Comparison of ENCODE assay signal across 16 cellular contexts in genomic region chr2:119958642-119959268, GRCh38. TPM values are rescaled to one million over a fixed set of nuclear protein-coding genes. Genes with fewer than 3 reads are reported as not detected.
DNase-seq lines count a peak whose midpoint lies in the region; ATAC-seq, FAIRE-seq and TF ChIP-seq lines count a peak whose summit lies in the region.
"Had no signal": no experiment of that assay in that cellular context is flagged by ENCODE, and none has a peak within 500 bp of the region (broad histone marks: within the 10 kb centered on the region; RNA-seq: fewer than 3 reads in every experiment).

No MANE protein-coding gene starts in this region.

- H2BK5ac ChIP-seq in IMR-90 (ENCODE audit: low read depth, low read length, poor library complexity, severe bottlenecking) (no peak overlapping the region), mesenchymal stem cell (ENCODE audit: low read depth, low read length, poor library complexity, severe bottlenecking) (no peak overlapping the region)

- H3K4ac ChIP-seq in IMR-90 (ENCODE audit: low read depth, low read length) (no peak overlapping the region), mesenchymal stem cell (ENCODE audit: low read depth in 1 of 2, low read length in 2 of 2) (no peak overlapping the region)

- H3K27me3 ChIP-seq in CD4-positive, alpha-beta memory T cell (ENCODE audit: insufficient read depth, low read length), result no peaks in the 10 kb centered on the region
- no peaks in the 10 kb centered on the region for H3K27me3 ChIP-seq in IMR-90 (ENCODE audit: control insufficient read depth, insufficient read depth, low read length)
- no peaks in the 10 kb centered on the region for H3K27me3 ChIP-seq in K562 (ENCODE audit: control insufficient read depth in 2 of 2, insufficient read depth in 2 of 2, low read length in 2 of 2)
- no peaks in the 10 kb centered on the region for H3K27me3 ChIP-seq in mesenchymal stem cell (ENCODE audit: control insufficient read depth in 1 of 2, insufficient read depth in 1 of 2, low read length in 2 of 2)
- H3K27me3 ChIP-seq in HAP-1 (ENCODE audit: low read depth), result no peaks in the 10 kb centered on the region
- H3K27me3 ChIP-seq: BE2C had no signal

- CTCF ChIA-PET in CD4-positive, alpha-beta memory T cell (lab: Charles Lee; ENCODE audit: partially characterized antibody), result interaction anchor here (1.1 to 2.0 kb wide), 3 partner anchors 13 to 216 kb away, joined by 3 to 5 read pairs (median 5); no protein-coding TSS in a partner anchor
- CTCF ChIA-PET in IMR-90 (lab: Yijun Ruan, JAX) (no interaction called here), K562 (lab: Yijun Ruan, JAX; ENCODE audit: low intra/inter-chr PET ratio) (no interaction called here)

- no peaks in the 10 kb centered on the region; a peak in 1 of 4 replicates for H3K79me1 ChIP-seq in IMR-90 (ENCODE audit: low read depth in 1 of 2, low read length in 2 of 2)
- no peaks in the 10 kb centered on the region for H3K79me1 ChIP-seq in mesenchymal stem cell (replicated peaks; ENCODE audit: low read length, poor library complexity, severe bottlenecking)

- H4K8ac ChIP-seq in IMR-90 (ENCODE audit: low read depth in 2 of 2, low read length in 2 of 2), result no peak overlapping the region
- no peak overlapping the region for H4K8ac ChIP-seq in mesenchymal stem cell (ENCODE audit: low read length)

- H3K27ac Mint-ChIP-seq in CD4-positive, alpha-beta memory T cell, result peak overlapping the region in 4 of 7 donors; percentile 2 to 75 (median 43)
- no peak overlapping the region for H3K27ac Mint-ChIP-seq in osteocyte (ENCODE audit: unreplicated experiment)
- H3K27ac Mint-ChIP-seq: activated T-helper 2 cell treated with anti-CD3 and anti-CD28 coated beads, Interferon-gamma antibody, Interleukin-2, Interleukin-4, amounts not matched to agents 10 μg/mL and 5 μg/mL and 100 μg/mL, durations not matched to agents 14 hours and 24 hours and 36 hours; dendritic cell treated with granulocyte-macrophage colony-stimulating factor and Interleukin-4, amounts not matched to agents 40 ng/mL and 50 ng/mL, for 4 days had no signal

- peaks cover 7 to 20% (median 11%) of the 10 kb centered on the region in 4 donors for H3K4me1 Mint-ChIP-seq in CD4-positive, alpha-beta memory T cell
- H3K4me1 Mint-ChIP-seq in osteocyte (ENCODE audit: unreplicated experiment), result no peaks in the 10 kb centered on the region

- H3K79me2 ChIP-seq in K562 (ENCODE audit: control insufficient read depth, insufficient read depth, low read length), result no peaks in the 10 kb centered on the region

- no peaks in the 10 kb centered on the region for H3K27me3 Mint-ChIP-seq in CD4-positive, alpha-beta memory T cell
- no peaks in the 10 kb centered on the region for H3K27me3 Mint-ChIP-seq in osteocyte (ENCODE audit: unreplicated experiment)
- H3K27me3 Mint-ChIP-seq: dendritic cell treated with granulocyte-macrophage colony-stimulating factor and Interleukin-4, amounts not matched to agents 40 ng/mL and 50 ng/mL, for 4 days had no signal

- no peak for DNase-seq in CD4-positive, alpha-beta memory T cell
- DNase-seq in IMR-90 (peak; percentile 71), K562 (ENCODE audit: extremely low read depth in 1 of 4, low spot score in 3 of 4) (no peak), mesenchymal stem cell (peak; percentile 39), HAP-1 (ENCODE audit: low spot score in 2 of 2) (no peak), osteocyte (ENCODE audit: extremely low spot score, unreplicated experiment) (no peak)
- DNase-seq: BE2C, DMS 273 treated with DMSO at 0.1 percent for 48 hours, Karpas-422, left colon, NCI-H1694, NCI-H526 had no signal

- TF ChIP-seq POLR2A in IMR-90 (IDR thresholded peaks at IDR 0.05; ENCODE audit: low read depth, low read length) (no peak), K562 (conservative IDR thresholded peaks at IDR 0.05) (no peak)

- H3K23ac ChIP-seq in IMR-90 (ENCODE audit: low read depth, low read length) (no peak overlapping the region), mesenchymal stem cell (ENCODE audit: low read length in 2 of 2) (no peak overlapping the region)

- no peak overlapping the region for H3K18ac ChIP-seq in IMR-90 (ENCODE audit: low read depth, low read length)
- no peak overlapping the region for H3K18ac ChIP-seq in mesenchymal stem cell (ENCODE audit: low read depth in 1 of 2, low read length in 2 of 2)

- dilution Hi-C loops in IMR-90 (cut with HindIII; ENCODE audit: low sequenced_read_pairs, unreplicated experiment), result no loop called here

- H4K91ac ChIP-seq in IMR-90 (ENCODE audit: insufficient read depth, low read depth, low read length), result no peak overlapping the region
- no peak overlapping the region for H4K91ac ChIP-seq in mesenchymal stem cell (ENCODE audit: low read length)

- no peak overlapping the region for H3K56ac ChIP-seq in IMR-90 (ENCODE audit: extremely low read depth, insufficient read depth, low read length)

- no peaks in the 10 kb centered on the region for H3K9me3 ChIP-seq in CD4-positive, alpha-beta memory T cell (ENCODE audit: control insufficient read depth in 1 of 2, low read length in 2 of 2)
- H3K9me3 ChIP-seq in IMR-90 (ENCODE audit: control insufficient read depth, insufficient read depth, low read length) (no peaks in the 10 kb centered on the region), K562 (replicated peaks; ENCODE audit: control insufficient read depth, insufficient read depth, low read depth, low read length) (peaks cover 2% of the 10 kb centered on the region; the same call in 1 of the 2 replicates), mesenchymal stem cell (ENCODE audit: control insufficient read depth, low read length) (peaks cover 15% of the 10 kb centered on the region), HAP-1 (peaks cover 4% of the 10 kb centered on the region; the same call in 1 of the 2 replicates)
- H3K9me3 ChIP-seq: BE2C had no signal

- peak; percentile 52 for FAIRE-seq in K562 (lab: Jason Lieb, UNC)

- BruUV-seq in IMR-90 (replicated peaks; lab: Mats Ljungman, UMichigan), result no TSS peak
- no TSS peak for BruUV-seq in K562 (replicated peaks; lab: Mats Ljungman, UMichigan)

- H3K36me3 Mint-ChIP-seq in CD4-positive, alpha-beta memory T cell, result peaks cover 63 to 69% of the 10 kb centered on the region in 2 donors
- H3K36me3 Mint-ChIP-seq in osteocyte (ENCODE audit: unreplicated experiment), result peaks cover 38% of the 10 kb centered on the region

- no peak overlapping the region for H2BK12ac ChIP-seq in mesenchymal stem cell (ENCODE audit: low read length in 2 of 2)

- no peaks in the 10 kb centered on the region for H4K20me1 ChIP-seq in IMR-90 (ENCODE audit: insufficient read depth, low read length)
- H4K20me1 ChIP-seq in K562 (replicated peaks; ENCODE audit: control insufficient read depth, insufficient read depth, low read length), result no peaks in the 10 kb centered on the region

- H3K4me3 ChIP-seq in CD4-positive, alpha-beta memory T cell (ENCODE audit: low read length in 2 of 2), result no peak overlapping the region
- H3K4me3 ChIP-seq in IMR-90 (ENCODE audit: insufficient read depth, low read depth, low read length), result no peak overlapping the region
- H3K4me3 ChIP-seq in K562, result no peak overlapping the region
- H3K4me3 ChIP-seq in mesenchymal stem cell (ENCODE audit: insufficient read depth in 1 of 2, low read depth in 1 of 2, low read length in 2 of 2), result no peak overlapping the region
- no peak overlapping the region for H3K4me3 ChIP-seq in HAP-1
- H3K4me3 ChIP-seq: SK-N-MC had no signal

- no peaks in the 10 kb centered on the region for H3K4me1 ChIP-seq in CD4-positive, alpha-beta memory T cell (ENCODE audit: insufficient read depth, low read length)
- H3K4me1 ChIP-seq in IMR-90 (ENCODE audit: control insufficient read depth, insufficient read depth, low read length), result peaks cover 6% of the 10 kb centered on the region
- no peaks in the 10 kb centered on the region for H3K4me1 ChIP-seq in K562 (replicated peaks in 1 of 2; ENCODE audit: control insufficient read depth in 2 of 2, insufficient read depth in 2 of 2, low read length in 2 of 2)
- no peaks in the 10 kb centered on the region for H3K4me1 ChIP-seq in mesenchymal stem cell (ENCODE audit: control insufficient read depth, insufficient read depth, low read depth, low read length)
- peaks cover 17% of the 10 kb centered on the region for H3K4me1 ChIP-seq in HAP-1
- H3K4me1 ChIP-seq: BE2C had no signal

- H2AK5ac ChIP-seq in IMR-90 (ENCODE audit: low read depth, low read length) (no peak overlapping the region), mesenchymal stem cell (ENCODE audit: low read length, severe bottlenecking) (no peak overlapping the region)

- peak; percentile 92 for ATAC-seq in IMR-90 (ENCODE audit: low read depth)
- ATAC-seq in K562, result no peak
- ATAC-seq in GM19328 (IDR thresholded peaks at IDR 0.05; ENCODE audit: unreplicated experiment), result no peak
- ATAC-seq: left colon had no signal

- no peak overlapping the region for H3K4me3 Mint-ChIP-seq in CD4-positive, alpha-beta memory T cell
- no peak overlapping the region for H3K4me3 Mint-ChIP-seq in osteocyte (ENCODE audit: unreplicated experiment)
- H3K4me3 Mint-ChIP-seq: dendritic cell treated with granulocyte-macrophage colony-stimulating factor and Interleukin-4, amounts not matched to agents 40 ng/mL and 50 ng/mL, for 4 days had no signal

- peak overlapping the region; percentile 72; the same call in 1 of the 2 replicates for H3K4me2 ChIP-seq in IMR-90 (ENCODE audit: low read depth, low read length)
- H3K4me2 ChIP-seq in K562 (ENCODE audit: insufficient read depth, low read length), result no peak overlapping the region
- H3K4me2 ChIP-seq in mesenchymal stem cell (ENCODE audit: low read length, poor library complexity, severe bottlenecking), result no peak overlapping the region

- H2AFZ ChIP-seq in IMR-90 (replicated peaks; ENCODE audit: low read length, poor library complexity) (no peak overlapping the region), K562 (ENCODE audit: low read depth, low read length) (no peak overlapping the region), mesenchymal stem cell (ENCODE audit: low read depth, low read length) (no peak overlapping the region)

- H2BK120ac ChIP-seq in IMR-90 (ENCODE audit: low read depth, low read length) (no peak overlapping the region), mesenchymal stem cell (ENCODE audit: low read depth, low read length) (no peak overlapping the region)

- H3K9me1 ChIP-seq in IMR-90 (ENCODE audit: insufficient read depth, low read length) (no peaks in the 10 kb centered on the region), K562 (ENCODE audit: control insufficient read depth, insufficient read depth, low read length) (no peaks in the 10 kb centered on the region)

- H3K14ac ChIP-seq in IMR-90 (replicated peaks; ENCODE audit: low read depth, low read length) (no peak overlapping the region), mesenchymal stem cell (ENCODE audit: low read length in 2 of 2) (no peak overlapping the region)

- H3K9me3 Mint-ChIP-seq in CD4-positive, alpha-beta memory T cell, result no peaks in the 10 kb centered on the region
- no peaks in the 10 kb centered on the region for H3K9me3 Mint-ChIP-seq in osteocyte (ENCODE audit: unreplicated experiment)
- H3K9me3 Mint-ChIP-seq: activated T-helper 2 cell treated with anti-CD3 and anti-CD28 coated beads, Interferon-gamma antibody, Interleukin-2, Interleukin-4, amounts not matched to agents 10 μg/mL and 5 μg/mL and 100 μg/mL, durations not matched to agents 14 hours and 24 hours and 36 hours; dendritic cell treated with granulocyte-macrophage colony-stimulating factor and Interleukin-4, amounts not matched to agents 40 ng/mL and 50 ng/mL, for 4 days had no signal

- no peak overlapping the region for H2AK9ac ChIP-seq in IMR-90 (replicated peaks; ENCODE audit: low read depth, low read length, poor library complexity)

- H3K9ac ChIP-seq in IMR-90 (ENCODE audit: low read depth, low read length), result no peak overlapping the region
- no peak overlapping the region for H3K9ac ChIP-seq in K562 (ENCODE audit: insufficient read depth in 1 of 2, low read depth in 2 of 2, low read length in 2 of 2)
- no peak overlapping the region for H3K9ac ChIP-seq in mesenchymal stem cell (ENCODE audit: low read length)

- H3K36me3 ChIP-seq in CD4-positive, alpha-beta memory T cell (ENCODE audit: insufficient read depth, low read length), result peaks cover 66% of the 10 kb centered on the region
- peaks cover 3% of the 10 kb centered on the region; the same call in 1 of the 2 replicates for H3K36me3 ChIP-seq in IMR-90 (ENCODE audit: control insufficient read depth, insufficient read depth, low read length)
- peaks cover 35% of the 10 kb centered on the region; the same call in 2 of the 3 replicates for H3K36me3 ChIP-seq in K562 (ENCODE audit: control insufficient read depth, insufficient read depth, low read length)
- peaks cover 2 to 48% of the 10 kb centered on the region in 2 experiments for H3K36me3 ChIP-seq in mesenchymal stem cell (ENCODE audit: control insufficient read depth in 1 of 2, insufficient read depth in 2 of 2, low read depth in 1 of 2, low read length in 2 of 2)
- peaks cover 9% of the 10 kb centered on the region for H3K36me3 ChIP-seq in HAP-1 (replicated peaks)
- H3K36me3 ChIP-seq: BE2C had no signal

- intact Hi-C loops in CD4-positive, alpha-beta memory T cell (cut with micrococcal nuclease), result no loop called here
- intact Hi-C loops in IMR-90 (cut with micrococcal nuclease), result no loop called here
- intact Hi-C loops in K562 (cut with micrococcal nuclease), result no loop called here

- H3K27ac ChIP-seq in CD4-positive, alpha-beta memory T cell (ENCODE audit: low read depth, low read length), result no peak overlapping the region
- H3K27ac ChIP-seq in IMR-90 (ENCODE audit: insufficient read depth, low read length) (no peak overlapping the region), K562 (ENCODE audit: extremely low read depth, low read depth, low read length) (no peak overlapping the region), mesenchymal stem cell (ENCODE audit: low read length, poor library complexity, severe bottlenecking) (no peak overlapping the region)
- H3K27ac ChIP-seq: SK-N-MC had no signal

- H2BK15ac ChIP-seq in IMR-90 (ENCODE audit: low read depth, low read length) (no peak overlapping the region), mesenchymal stem cell (ENCODE audit: low read depth, poor library complexity, severe bottlenecking) (no peak overlapping the region)

- in situ Hi-C loops in IMR-90 (cut with MboI; ENCODE audit: low sequenced_read_pairs) (no loop called here), K562 (cut with MboI) (no loop called here), HAP-1 (cut with MboI; ENCODE audit: low sequenced_read_pairs) (no loop called here)

- TF ChIP-seq CTCF in IMR-90 (conservative IDR thresholded peaks at IDR 0.05; ENCODE audit: low read depth, low read length) (no peak), K562 (IDR thresholded peaks at IDR 0.05 in 2 of 3, conservative IDR thresholded peaks at IDR 0.05 in 1 of 3; ENCODE audit: insufficient read depth in 2 of 3, low read depth in 1 of 3, low read length in 3 of 3) (no peak), osteocyte (IDR thresholded peaks at IDR 0.05) (no peak)

- TF ChIP-seq RAD21 in IMR-90 (IDR thresholded peaks at IDR 0.05; ENCODE audit: low read length) (no peak), K562 (CRISPR knock-in tag; conservative IDR thresholded peaks at IDR 0.05 in 1 of 2, IDR thresholded peaks at IDR 0.05 in 1 of 2) (no peak)

- no peak overlapping the region for H4K5ac ChIP-seq in IMR-90 (ENCODE audit: low read depth, low read length)

- no peak for TF ChIP-seq EP300 in K562 (IDR thresholded peaks at IDR 0.05; ENCODE audit: low read length)

- no peak overlapping the region for H2BK20ac ChIP-seq in IMR-90 (ENCODE audit: low read depth, low read length)

- POLR2A ChIA-PET in CD4-positive, alpha-beta memory T cell (lab: Charles Lee; ENCODE audit: partially characterized antibody), result interaction anchor here (1.2 kb wide), 1 partner anchor 218 kb away, joined by 3 read pairs; no protein-coding TSS in a partner anchor
- POLR2A ChIA-PET in IMR-90 (lab: Charles Lee; ENCODE audit: unreplicated experiment), result no interaction called here
- POLR2A ChIA-PET in K562 (lab: Yijun Ruan, JAX), result interaction anchor here (1.3 kb wide), 1 partner anchor 20 kb away, joined by 4 read pairs; no protein-coding TSS in a partner anchor

RNA-seq across cellular contexts. Expression of gene EPB41L5, which starts 54.1 kb away (rescaled TPM):
- 1 to 10 TPM; 5.3 to 6.2 TPM for total RNA-seq in CD4-positive, alpha-beta memory T cell
- 1 to 10 TPM; 1.4 to 2.9 TPM for polyA plus RNA-seq in CD4-positive, alpha-beta memory T cell
- total RNA-seq in IMR-90 (2012; rRNA removed) (10.6 and 11.4 TPM in 2 replicates), K562 (2014; rRNA removed) (4.8 and 5.4 TPM in 2 replicates), K562 (2014; rRNA removed; fragmentation: Illumina TruSeq; extraction: Trizol) (11.5 and 14.4 TPM in 2 replicates), K562 (2015; rRNA removed; fragmentation: Illumina TruSeq; extraction: Trizol) (9.4 TPM in 2 replicates), K562 (2021) (8.7 and 9.3 TPM in 2 replicates), osteocyte (14.9 and 16.2 TPM in 2 replicates)
- polyA plus RNA-seq in IMR-90 (2012; rRNA removed) (5.0 and 5.1 TPM in 2 replicates), K562 (2011; rRNA removed) (10.7 and 14.1 TPM in 2 replicates), K562 (2014; fragmentation: Illumina TruSeq; extraction: Trizol) (7.6 and 8.2 TPM in 2 replicates), K562 (2014; fragmentation: Nextera tagmentation; extraction: Ambion mirVana) (1 to 10 TPM; 2.3 to 3.0 TPM), K562 (2014; rRNA removed) (6.0 and 6.3 TPM in 2 replicates)
- polyA plus RNA-seq in IMR-90 (2012; cell fraction: cytosol; rRNA removed), result 1.9 TPM in 2 replicates
- polyA plus RNA-seq in IMR-90 (2012; cell fraction: nucleus; rRNA removed; ENCODE audit: low replicate concordance), result 2.5 and 10.6 TPM in 2 replicates
- 14.3 and 43.5 TPM in 2 replicates for total RNA-seq in K562 (2011; cell fraction: chromatin; rRNA removed; ENCODE audit: low replicate concordance)
- 7.2 and 8.8 TPM in 2 replicates for total RNA-seq in K562 (2011; cell fraction: nucleolus; rRNA removed)
- total RNA-seq in K562 (2011; cell fraction: nucleoplasm; rRNA removed), result 18.9 and 25.1 TPM in 2 replicates
- polyA plus RNA-seq in K562 (2011; cell fraction: cytosol; rRNA removed), result 4.1 and 5.4 TPM in 2 replicates
- polyA plus RNA-seq in K562 (2011; cell fraction: nucleus; rRNA removed), result 9.1 and 14.7 TPM in 2 replicates
- 5.4 and 6.8 TPM in 2 replicates for polyA plus RNA-seq in K562 (2012)
- 29.8 and 36.4 TPM in 2 replicates for polyA minus RNA-seq in K562 (2011; rRNA and poly(A)+ RNA removed)
- 9.3 and 10.0 TPM in 2 replicates for polyA minus RNA-seq in K562 (2011; cell fraction: cytosol; rRNA and poly(A)+ RNA removed)
- polyA minus RNA-seq in K562 (2011; cell fraction: nucleus; rRNA and poly(A)+ RNA removed), result 18.3 and 35.3 TPM in 2 replicates
- 9.8 TPM for polyA plus RNA-seq in mesenchymal stem cell (2013, experiment 1 of 2)
- 9.7 TPM for polyA plus RNA-seq in mesenchymal stem cell (2013, experiment 2 of 2)

Comparison
In these comparisons a context has a peak if more than half of its experiments do, and no peak if none do; other contexts are left out.
1. DNase-seq: peak in IMR-90 (single experiment) and mesenchymal stem cell (single experiment); none in CD4-positive, alpha-beta memory T cell (0 of 5), K562 (0 of 4), HAP-1 (0 of 2) and osteocyte (single experiment).